ENCODE assay signal across 11 cellular contexts in the genomic region with DNA sequence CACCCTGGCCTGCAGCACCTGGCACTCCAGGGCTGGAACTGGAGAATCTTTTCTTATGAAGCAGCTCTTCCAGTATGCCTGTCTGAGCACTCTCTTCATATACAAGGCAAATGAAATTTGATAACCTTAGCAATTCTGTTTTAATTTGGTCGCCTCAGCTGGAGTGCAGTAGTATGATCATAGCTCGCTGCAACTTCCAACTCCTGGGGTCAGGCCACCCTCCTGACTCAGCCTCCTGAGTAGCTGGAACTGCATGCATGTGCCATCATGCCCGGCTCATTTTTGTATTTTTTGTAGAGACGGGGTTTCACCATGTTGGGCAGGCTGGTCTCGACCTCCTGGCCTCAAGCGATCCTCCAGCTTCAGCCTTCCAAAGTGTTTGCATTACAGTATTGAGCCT.
A peak's percentile ranks its signal among the peaks of the same experiment; 100 is the strongest.
DNase-seq lines count a peak whose midpoint lies in the region; ATAC-seq and TF ChIP-seq lines count a peak whose summit lies in the region.
"Had no signal": no experiment of that assay in that cellular context is flagged by ENCODE, and none has a peak within 500 bp of the region (broad histone marks: within the 10 kb centered on the region; RNA-seq: fewer than 3 reads in every experiment).

No MANE protein-coding gene starts in this region.

- H3K27ac ChIP-seq in vagina: no peak overlapping the region

- CTCF ChIA-PET in activated CD8-positive, alpha-beta T cell treated with anti-CD3 and anti-CD28 coated beads, Interleukin-2, amount 10 ng/mL, durations not matched to agents 7 days and 5 days (lab: Charles Lee): interaction anchor here (1.1 to 1.2 kb wide), 2 partner anchors 18 to 48 kb away, joined by 3 read pairs; no protein-coding TSS in a partner anchor

- no peak for ATAC-seq in activated CD8-positive, alpha-beta T cell treated with anti-CD3 and anti-CD28 coated beads, Interleukin-2, amount 10 ng/mL, durations not matched to agents 7 days and 5 days
- ATAC-seq in HG03045 (IDR thresholded peaks at IDR 0.05; ENCODE audit: unreplicated experiment): no peak

- no peaks in the 10 kb centered on the region for H3K9me3 ChIP-seq in vagina

- H3K4me1 Mint-ChIP-seq in T-helper 1 cell treated with Interleukin-12 subunit alpha and Interleukin-12 subunit beta and Interleukin-4 antibody, amounts not matched to agents 30 μg/mL and 1 μg/mL, for 36 hours (ENCODE audit: low read depth): peaks cover 68% of the 10 kb centered on the region
- H3K4me1 Mint-ChIP-seq in activated CD8-positive, alpha-beta T cell treated with anti-CD3 and anti-CD28 coated beads, Interleukin-2, amount 10 ng/mL, durations not matched to agents 7 days and 5 days (ENCODE audit: low read depth): peaks cover 96% of the 10 kb centered on the region
- H3K4me1 Mint-ChIP-seq in osteocyte (ENCODE audit: unreplicated experiment): peaks cover 26% of the 10 kb centered on the region

- POLR2A ChIA-PET in activated CD8-positive, alpha-beta T cell treated with anti-CD3 and anti-CD28 coated beads, Interleukin-2, amount 10 ng/mL, durations not matched to agents 7 days and 5 days (lab: Charles Lee): no interaction called here

- no peaks in the 10 kb centered on the region for H3K9me3 Mint-ChIP-seq in T-helper 1 cell treated with Interleukin-12 subunit alpha and Interleukin-12 subunit beta and Interleukin-4 antibody, amounts not matched to agents 30 μg/mL and 1 μg/mL, for 36 hours
- no peaks in the 10 kb centered on the region for H3K9me3 Mint-ChIP-seq in activated CD8-positive, alpha-beta T cell treated with anti-CD3 and anti-CD28 coated beads, Interleukin-2, amount 10 ng/mL, durations not matched to agents 7 days and 5 days (ENCODE audit: insufficient read depth)
- no peaks in the 10 kb centered on the region for H3K9me3 Mint-ChIP-seq in osteocyte (ENCODE audit: unreplicated experiment)

- peaks cover 0 to 10% of the 10 kb centered on the region in 2 donors for H3K36me3 ChIP-seq in vagina

- H3K4me1 ChIP-seq in vagina: peaks cover 3% of the 10 kb centered on the region

- no peaks in the 10 kb centered on the region for H3K27me3 Mint-ChIP-seq in T-helper 1 cell treated with Interleukin-12 subunit alpha and Interleukin-12 subunit beta and Interleukin-4 antibody, amounts not matched to agents 30 μg/mL and 1 μg/mL, for 36 hours (ENCODE audit: low read depth)
- no peaks in the 10 kb centered on the region for H3K27me3 Mint-ChIP-seq in activated CD8-positive, alpha-beta T cell treated with anti-CD3 and anti-CD28 coated beads, Interleukin-2, amount 10 ng/mL, durations not matched to agents 7 days and 5 days (ENCODE audit: low read depth)
- H3K27me3 Mint-ChIP-seq in osteocyte (ENCODE audit: unreplicated experiment): no peaks in the 10 kb centered on the region

- no peak for DNase-seq in T-helper 1 cell
- peak; percentile 44 for DNase-seq in NCI-H187 treated with DMSO at 0.1 percent for 48 hours (lab: John Stamatoyannopoulos, UW)
- no peak for DNase-seq in activated CD8-positive, alpha-beta T cell treated with anti-CD3 and anti-CD28 coated beads, Interleukin-2, amount 10 ng/mL, durations not matched to agents 7 days and 5 days
- DNase-seq in osteocyte (ENCODE audit: extremely low spot score, unreplicated experiment): no peak
- DNase-seq in cerebellum (ENCODE audit: low spot score): no peak
- no peak for DNase-seq in vagina (ENCODE audit: extremely low spot score in 2 of 2)
- DNase-seq: anterior cingulate cortex, mesendoderm, NCI-H1694 had no signal

- no peaks in the 10 kb centered on the region for H3K27me3 ChIP-seq in vagina

- H3K4me3 ChIP-seq in vagina: no peak overlapping the region

- peak overlapping the region; percentile 32 for H3K27ac Mint-ChIP-seq in T-helper 1 cell treated with Interleukin-12 subunit alpha and Interleukin-12 subunit beta and Interleukin-4 antibody, amounts not matched to agents 30 μg/mL and 1 μg/mL, for 36 hours
- peak overlapping the region; percentile 60 for H3K27ac Mint-ChIP-seq in activated CD8-positive, alpha-beta T cell treated with anti-CD3 and anti-CD28 coated beads, Interleukin-2, amount 10 ng/mL, durations not matched to agents 7 days and 5 days
- H3K27ac Mint-ChIP-seq in osteocyte (ENCODE audit: unreplicated experiment): peak overlapping the region; percentile 38

- TF ChIP-seq CTCF in osteocyte (IDR thresholded peaks at IDR 0.05) (no peak), vagina (IDR thresholded peaks at IDR 0.05) (no peak)

- no peak for TF ChIP-seq POLR2A in vagina (IDR thresholded peaks at IDR 0.05)

- intact Hi-C loops in vagina (cut with DNase I): no loop called here

- no peak overlapping the region for H3K4me3 Mint-ChIP-seq in T-helper 1 cell treated with Interleukin-12 subunit alpha and Interleukin-12 subunit beta and Interleukin-4 antibody, amounts not matched to agents 30 μg/mL and 1 μg/mL, for 36 hours
- no peak overlapping the region for H3K4me3 Mint-ChIP-seq in activated CD8-positive, alpha-beta T cell treated with anti-CD3 and anti-CD28 coated beads, Interleukin-2, amount 10 ng/mL, durations not matched to agents 7 days and 5 days
- H3K4me3 Mint-ChIP-seq in osteocyte (ENCODE audit: unreplicated experiment): no peak overlapping the region

- peaks cover 63% of the 10 kb centered on the region for H3K36me3 Mint-ChIP-seq in T-helper 1 cell treated with Interleukin-12 subunit alpha and Interleukin-12 subunit beta and Interleukin-4 antibody, amounts not matched to agents 30 μg/mL and 1 μg/mL, for 36 hours (ENCODE audit: low read depth)
- H3K36me3 Mint-ChIP-seq in activated CD8-positive, alpha-beta T cell treated with anti-CD3 and anti-CD28 coated beads, Interleukin-2, amount 10 ng/mL, durations not matched to agents 7 days and 5 days (ENCODE audit: low read depth): peaks cover 79% of the 10 kb centered on the region
- H3K36me3 Mint-ChIP-seq in osteocyte (ENCODE audit: unreplicated experiment): peaks cover 29% of the 10 kb centered on the region
